In genomic region chr21:45592208-45592619, GRCh38 we compare ENCODE assay signal across 8 cellular contexts. TPM values are rescaled to one million over a fixed set of nuclear protein-coding genes. Genes with fewer than 3 reads are reported as not detected.
DNase-seq lines count a peak whose midpoint lies in the region; ATAC-seq and TF ChIP-seq lines count a peak whose summit lies in the region.

No MANE protein-coding gene starts in this region.

- no peak overlapping the region for H2BK15ac ChIP-seq in H9 (ENCODE audit: low read depth, low read length)

- H3K23me2 ChIP-seq in H9 (ENCODE audit: insufficient read length, low read depth, low read length, poor library complexity, severe bottlenecking): peaks cover 6% of the 10 kb centered on the region

- no peak overlapping the region for H3K18ac ChIP-seq in H9 (ENCODE audit: insufficient read length, low read depth, low read length)

- no peak overlapping the region for H4K91ac ChIP-seq in H9 (ENCODE audit: insufficient read length, low read depth, low read length)

- H2AFZ ChIP-seq in H9 (ENCODE audit: low read length): no peak overlapping the region

- no peak overlapping the region for H3K23ac ChIP-seq in H9 (ENCODE audit: insufficient read length, low read depth, low read length)

- no peak overlapping the region for H3K56ac ChIP-seq in H9 (ENCODE audit: insufficient read length, low read depth, low read length)

- ATAC-seq in GM18907 (IDR thresholded peaks at IDR 0.05; ENCODE audit: unreplicated experiment) (peak; percentile 49), HG03439 (IDR thresholded peaks at IDR 0.05; ENCODE audit: unreplicated experiment) (peak; percentile 55), HG02970 (IDR thresholded peaks at IDR 0.05; ENCODE audit: low FRiP score, unreplicated experiment) (no peak)

- no peak overlapping the region for H3K9ac ChIP-seq in H9 (ENCODE audit: extremely low read depth, insufficient read length, low read length)

- H3K79me1 ChIP-seq in H9 (ENCODE audit: insufficient read depth, low read depth, low read length, poor library complexity, severe bottlenecking): no peaks in the 10 kb centered on the region

- H3K4me3 Mint-ChIP-seq in H9: no peak overlapping the region

- WGBS in H9 (ENCODE audit: extremely low coverage, insufficient read length, low lambda C conversion rate): no CpG with 5 or more reads among the region's 3 CpGs

- peaks cover 38% of the 10 kb centered on the region for H3K27me3 Mint-ChIP-seq in H9 (ENCODE audit: low read depth)

- H3K9me3 Mint-ChIP-seq in H9: peaks cover 5 to 20% of the 10 kb centered on the region in 2 experiments

- no peaks in the 10 kb centered on the region for H4K20me1 ChIP-seq in H9 (ENCODE audit: control insufficient read depth, insufficient read depth, insufficient read length)

- H2BK12ac ChIP-seq in H9 (ENCODE audit: insufficient read length, low read depth, low read length): no peak overlapping the region

- H3K36me3 Mint-ChIP-seq in H9 (ENCODE audit: insufficient read depth in 1 of 3, low read depth in 3 of 3): peaks cover 0 to 13% (median 8%) of the 10 kb centered on the region in 3 experiments; a peak in 4 of 7 replicates

- H4K8ac ChIP-seq in H9 (replicated peaks; ENCODE audit: insufficient read length, low read depth, low read length): no peak overlapping the region

- H2BK5ac ChIP-seq in H9 (ENCODE audit: insufficient read length, low read length): no peak overlapping the region

- H3K27ac Mint-ChIP-seq in H9: no peak overlapping the region

- H3K4ac ChIP-seq in H9 (ENCODE audit: low read depth, low read length): no peak overlapping the region

- no peak overlapping the region for H3T11ph ChIP-seq in H9 (ENCODE audit: low read length)

- H2BK20ac ChIP-seq in H9 (ENCODE audit: low read depth, low read length, poor library complexity, severe bottlenecking): no peak overlapping the region

- peaks cover 6% of the 10 kb centered on the region for H3K9me3 ChIP-seq in H9 (ENCODE audit: control insufficient read depth, low read depth, low read length)

- no peak overlapping the region for H3K14ac ChIP-seq in H9 (ENCODE audit: insufficient read depth, low read length)

- peaks cover 2 to 4% of the 10 kb centered on the region in 2 experiments; a peak in 1 of 4 replicates for H3K4me1 Mint-ChIP-seq in H9

- H2BK120ac ChIP-seq in H9 (ENCODE audit: low read depth, low read length, poor library complexity, severe bottlenecking): no peak overlapping the region

- H2AK5ac ChIP-seq in H9 (ENCODE audit: insufficient read length, low read length): no peak overlapping the region

- TF ChIP-seq CTCF in H9 (conservative IDR thresholded peaks at IDR 0.05): no peak

- no peak overlapping the region for H3K27ac ChIP-seq in H9 (ENCODE audit: insufficient read length, low read depth, low read length)

- H3K4me2 ChIP-seq in H9 (ENCODE audit: insufficient read depth, insufficient read length, low read length): no peak overlapping the region

- H4K5ac ChIP-seq in H9 (ENCODE audit: insufficient read length, low read depth, low read length): no peak overlapping the region

- H3K4me1 ChIP-seq in H9 (ENCODE audit: insufficient read depth, low read length): no peaks in the 10 kb centered on the region

- H3K27me3 ChIP-seq in H9 (ENCODE audit: insufficient read depth, low read length): no peaks in the 10 kb centered on the region

- DNase-seq in activated T-cell treated with anti-CD3 and anti-CD28 coated beads for 4 hours (peak; percentile 69), putamen (ENCODE audit: low spot score) (peak; percentile 54), H9 (no peak), NCI-H446 (lab: John Stamatoyannopoulos, UW) (no peak), NCI-H2196 (lab: John Stamatoyannopoulos, UW; ENCODE audit: unreplicated experiment) (no peak)

- H3K79me2 ChIP-seq in H9 (ENCODE audit: insufficient read depth, low read length): no peaks in the 10 kb centered on the region

RNA-seq across cellular contexts. Expression of gene SLC19A1, which starts 50.0 kb away (rescaled TPM):
- total RNA-seq in H9 (2021): 31.4 and 32.4 TPM in 2 replicates

RNA-seq across cellular contexts. Expression of gene PCBP3, which starts 51.3 kb away (rescaled TPM):
- total RNA-seq in H9 (2021): 10.8 and 10.9 TPM in 2 replicates

Comparison
In these comparisons a context has a peak if more than half of its experiments do, and no peak if none do; other contexts are left out.
1. DNase-seq: peak in activated T-cell treated with anti-CD3 and anti-CD28 coated beads for 4 hours (single experiment) and putamen (single experiment); none in H9 (single experiment), NCI-H446 (0 of 2) and NCI-H2196 (single experiment).